Comparison of ENCODE assay signal across 1 cellular context in the genomic region with DNA sequence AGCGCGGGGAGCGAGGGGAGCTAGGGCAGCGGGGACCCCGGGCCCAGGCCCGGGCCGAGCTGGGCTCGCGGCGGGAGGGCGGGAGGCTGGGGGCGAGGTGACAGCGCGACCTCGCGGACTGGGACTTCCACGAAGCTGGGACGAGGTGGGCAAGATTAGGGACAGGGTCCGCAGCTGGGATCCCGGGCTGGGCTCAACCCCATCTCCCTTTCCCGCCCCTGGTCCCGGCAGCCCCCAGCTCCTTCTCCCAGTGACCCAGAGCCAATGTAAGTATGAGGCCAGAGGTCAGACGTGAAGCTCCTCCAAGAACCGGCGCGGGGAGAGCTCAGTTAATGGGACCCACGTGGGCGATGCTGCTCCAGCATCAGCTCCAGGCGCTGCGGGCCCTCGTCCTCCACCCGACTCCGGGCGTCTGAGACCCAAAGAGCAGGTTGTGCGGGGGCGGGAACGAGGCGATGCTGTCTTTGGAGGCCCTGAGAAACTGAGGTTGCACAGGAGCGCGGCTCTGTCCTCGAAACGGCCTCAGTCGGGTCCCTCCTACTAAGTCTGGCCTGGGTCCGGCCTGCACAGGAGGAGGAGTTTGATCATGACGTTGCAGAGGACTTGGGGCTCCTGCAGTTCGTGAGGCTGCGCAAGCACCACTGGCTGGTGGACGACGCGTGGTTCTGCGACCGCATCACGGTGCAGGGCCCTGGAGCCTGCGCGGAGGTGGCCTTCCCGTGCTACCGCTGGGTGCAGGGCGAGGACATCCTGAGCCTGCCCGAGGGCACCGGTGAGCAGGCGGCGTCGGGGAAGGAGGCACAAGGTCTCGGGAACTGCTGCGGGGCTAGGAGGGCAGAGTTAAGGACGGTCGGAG.
TF ChIP-seq lines count a peak whose summit lies in the region.

No MANE protein-coding gene starts in this region.

TF ChIP-seq in GM12878, 131 proteins besides CTCF, POLR2A, EP300 and RAD21:
- TF ChIP-seq, protein P1, sequence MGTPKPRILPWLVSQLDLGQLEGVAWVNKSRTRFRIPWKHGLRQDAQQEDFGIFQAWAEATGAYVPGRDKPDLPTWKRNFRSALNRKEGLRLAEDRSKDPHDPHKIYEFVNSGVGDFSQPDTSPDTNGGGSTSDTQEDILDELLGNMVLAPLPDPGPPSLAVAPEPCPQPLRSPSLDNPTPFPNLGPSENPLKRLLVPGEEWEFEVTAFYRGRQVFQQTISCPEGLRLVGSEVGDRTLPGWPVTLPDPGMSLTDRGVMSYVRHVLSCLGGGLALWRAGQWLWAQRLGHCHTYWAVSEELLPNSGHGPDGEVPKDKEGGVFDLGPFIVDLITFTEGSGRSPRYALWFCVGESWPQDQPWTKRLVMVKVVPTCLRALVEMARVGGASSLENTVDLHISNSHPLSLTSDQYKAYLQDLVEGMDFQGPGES (IDR thresholded peaks at IDR 0.05): no peak
- TF ChIP-seq, protein P2, sequence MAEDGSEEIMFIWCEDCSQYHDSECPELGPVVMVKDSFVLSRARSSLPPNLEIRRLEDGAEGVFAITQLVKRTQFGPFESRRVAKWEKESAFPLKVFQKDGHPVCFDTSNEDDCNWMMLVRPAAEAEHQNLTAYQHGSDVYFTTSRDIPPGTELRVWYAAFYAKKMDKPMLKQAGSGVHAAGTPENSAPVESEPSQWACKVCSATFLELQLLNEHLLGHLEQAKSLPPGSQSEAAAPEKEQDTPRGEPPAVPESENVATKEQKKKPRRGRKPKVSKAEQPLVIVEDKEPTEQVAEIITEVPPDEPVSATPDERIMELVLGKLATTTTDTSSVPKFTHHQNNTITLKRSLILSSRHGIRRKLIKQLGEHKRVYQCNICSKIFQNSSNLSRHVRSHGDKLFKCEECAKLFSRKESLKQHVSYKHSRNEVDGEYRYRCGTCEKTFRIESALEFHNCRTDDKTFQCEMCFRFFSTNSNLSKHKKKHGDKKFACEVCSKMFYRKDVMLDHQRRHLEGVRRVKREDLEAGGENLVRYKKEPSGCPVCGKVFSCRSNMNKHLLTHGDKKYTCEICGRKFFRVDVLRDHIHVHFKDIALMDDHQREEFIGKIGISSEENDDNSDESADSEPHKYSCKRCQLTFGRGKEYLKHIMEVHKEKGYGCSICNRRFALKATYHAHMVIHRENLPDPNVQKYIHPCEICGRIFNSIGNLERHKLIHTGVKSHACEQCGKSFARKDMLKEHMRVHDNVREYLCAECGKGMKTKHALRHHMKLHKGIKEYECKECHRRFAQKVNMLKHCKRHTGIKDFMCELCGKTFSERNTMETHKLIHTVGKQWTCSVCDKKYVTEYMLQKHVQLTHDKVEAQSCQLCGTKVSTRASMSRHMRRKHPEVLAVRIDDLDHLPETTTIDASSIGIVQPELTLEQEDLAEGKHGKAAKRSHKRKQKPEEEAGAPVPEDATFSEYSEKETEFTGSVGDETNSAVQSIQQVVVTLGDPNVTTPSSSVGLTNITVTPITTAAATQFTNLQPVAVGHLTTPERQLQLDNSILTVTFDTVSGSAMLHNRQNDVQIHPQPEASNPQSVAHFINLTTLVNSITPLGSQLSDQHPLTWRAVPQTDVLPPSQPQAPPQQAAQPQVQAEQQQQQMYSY (CRISPR knock-in tag; IDR thresholded peaks at IDR 0.05): no peak
- TF ChIP-seq DPF2 (IDR thresholded peaks at IDR 0.05) (no peak), RBBP5 (conservative IDR thresholded peaks at IDR 0.05) (no peak), ZNF274 (IDR thresholded peaks at IDR 0.05; ENCODE audit: insufficient read depth, insufficient read length) (no peak), SMAD5 (IDR thresholded peaks at IDR 0.05; ENCODE audit: low read depth) (no peak), IKZF2 (IDR thresholded peaks at IDR 0.05) (no peak), SUZ12 (IDR thresholded peaks at IDR 0.05; ENCODE audit: unreplicated experiment) (no peak), STAT1 (conservative IDR thresholded peaks at IDR 0.05) (no peak), MEF2B (IDR thresholded peaks at IDR 0.05; ENCODE audit: partially characterized antibody, poor library complexity, severe bottlenecking) (no peak), MXI1 (IDR thresholded peaks at IDR 0.05; ENCODE audit: low read depth, low read length) (no peak), SREBF2 (IDR thresholded peaks at IDR 0.05; ENCODE audit: low read length) (no peak), ZZZ3 (IDR thresholded peaks at IDR 0.05; ENCODE audit: control insufficient read depth, insufficient read length, low read depth) (no peak), PAX8 (IDR thresholded peaks at IDR 0.05) (no peak), POLR2AphosphoS5 (IDR thresholded peaks at IDR 0.05; ENCODE audit: low read length) (no peak)
- TF ChIP-seq, protein P3, sequence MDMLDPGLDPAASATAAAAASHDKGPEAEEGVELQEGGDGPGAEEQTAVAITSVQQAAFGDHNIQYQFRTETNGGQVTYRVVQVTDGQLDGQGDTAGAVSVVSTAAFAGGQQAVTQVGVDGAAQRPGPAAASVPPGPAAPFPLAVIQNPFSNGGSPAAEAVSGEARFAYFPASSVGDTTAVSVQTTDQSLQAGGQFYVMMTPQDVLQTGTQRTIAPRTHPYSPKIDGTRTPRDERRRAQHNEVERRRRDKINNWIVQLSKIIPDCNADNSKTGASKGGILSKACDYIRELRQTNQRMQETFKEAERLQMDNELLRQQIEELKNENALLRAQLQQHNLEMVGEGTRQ (IDR thresholded peaks at IDR 0.05; ENCODE audit: borderline replicate concordance, low read depth, low read length): no peak
- TF ChIP-seq, protein P4, sequence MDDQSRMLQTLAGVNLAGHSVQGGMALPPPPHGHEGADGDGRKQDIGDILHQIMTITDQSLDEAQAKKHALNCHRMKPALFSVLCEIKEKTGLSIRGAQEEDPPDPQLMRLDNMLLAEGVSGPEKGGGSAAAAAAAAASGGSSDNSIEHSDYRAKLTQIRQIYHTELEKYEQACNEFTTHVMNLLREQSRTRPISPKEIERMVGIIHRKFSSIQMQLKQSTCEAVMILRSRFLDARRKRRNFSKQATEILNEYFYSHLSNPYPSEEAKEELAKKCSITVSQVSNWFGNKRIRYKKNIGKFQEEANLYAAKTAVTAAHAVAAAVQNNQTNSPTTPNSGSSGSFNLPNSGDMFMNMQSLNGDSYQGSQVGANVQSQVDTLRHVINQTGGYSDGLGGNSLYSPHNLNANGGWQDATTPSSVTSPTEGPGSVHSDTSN (IDR thresholded peaks at IDR 0.05; ENCODE audit: insufficient replicate concordance, low read depth, low read length): no peak
- TF ChIP-seq, protein P5, sequence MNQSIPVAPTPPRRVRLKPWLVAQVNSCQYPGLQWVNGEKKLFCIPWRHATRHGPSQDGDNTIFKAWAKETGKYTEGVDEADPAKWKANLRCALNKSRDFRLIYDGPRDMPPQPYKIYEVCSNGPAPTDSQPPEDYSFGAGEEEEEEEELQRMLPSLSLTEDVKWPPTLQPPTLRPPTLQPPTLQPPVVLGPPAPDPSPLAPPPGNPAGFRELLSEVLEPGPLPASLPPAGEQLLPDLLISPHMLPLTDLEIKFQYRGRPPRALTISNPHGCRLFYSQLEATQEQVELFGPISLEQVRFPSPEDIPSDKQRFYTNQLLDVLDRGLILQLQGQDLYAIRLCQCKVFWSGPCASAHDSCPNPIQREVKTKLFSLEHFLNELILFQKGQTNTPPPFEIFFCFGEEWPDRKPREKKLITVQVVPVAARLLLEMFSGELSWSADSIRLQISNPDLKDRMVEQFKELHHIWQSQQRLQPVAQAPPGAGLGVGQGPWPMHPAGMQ (IDR thresholded peaks at IDR 0.05; ENCODE audit: borderline replicate concordance): no peak
- TF ChIP-seq, protein P6, sequence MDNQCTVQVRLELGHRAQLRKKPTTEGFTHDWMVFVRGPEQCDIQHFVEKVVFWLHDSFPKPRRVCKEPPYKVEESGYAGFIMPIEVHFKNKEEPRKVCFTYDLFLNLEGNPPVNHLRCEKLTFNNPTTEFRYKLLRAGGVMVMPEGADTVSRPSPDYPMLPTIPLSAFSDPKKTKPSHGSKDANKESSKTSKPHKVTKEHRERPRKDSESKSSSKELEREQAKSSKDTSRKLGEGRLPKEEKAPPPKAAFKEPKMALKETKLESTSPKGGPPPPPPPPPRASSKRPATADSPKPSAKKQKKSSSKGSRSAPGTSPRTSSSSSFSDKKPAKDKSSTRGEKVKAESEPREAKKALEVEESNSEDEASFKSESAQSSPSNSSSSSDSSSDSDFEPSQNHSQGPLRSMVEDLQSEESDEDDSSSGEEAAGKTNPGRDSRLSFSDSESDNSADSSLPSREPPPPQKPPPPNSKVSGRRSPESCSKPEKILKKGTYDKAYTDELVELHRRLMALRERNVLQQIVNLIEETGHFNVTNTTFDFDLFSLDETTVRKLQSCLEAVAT (IDR thresholded peaks at IDR 0.05): no peak
- TF ChIP-seq, protein P7, sequence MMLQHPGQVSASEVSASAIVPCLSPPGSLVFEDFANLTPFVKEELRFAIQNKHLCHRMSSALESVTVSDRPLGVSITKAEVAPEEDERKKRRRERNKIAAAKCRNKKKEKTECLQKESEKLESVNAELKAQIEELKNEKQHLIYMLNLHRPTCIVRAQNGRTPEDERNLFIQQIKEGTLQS (IDR thresholded peaks at IDR 0.05; ENCODE audit: borderline replicate concordance, extremely low read depth, low read depth, low read length): no peak
